Comparison of ENCODE assay signal across 1 cellular context in genomic region chr1:179743679-179744400, GRCh38.
TF ChIP-seq lines count a peak whose summit lies in the region.

No MANE protein-coding gene starts in this region.

TF ChIP-seq in HepG2, 621 proteins besides CTCF, POLR2A, EP300 and RAD21 (continued from another document):
- TF ChIP-seq ZNF704 (CRISPR knock-in tag; IDR thresholded peaks at IDR 0.05; ENCODE audit: borderline replicate concordance) (no peak), TARDBP (CRISPR knock-in tag; IDR thresholded peaks at IDR 0.05) (no peak), ZBTB42 (CRISPR knock-in tag; IDR thresholded peaks at IDR 0.05) (no peak), GATAD2A (CRISPR knock-in tag; IDR thresholded peaks at IDR 0.05) (no peak), IRF1 (CRISPR knock-in tag; IDR thresholded peaks at IDR 0.05; ENCODE audit: low read depth) (no peak), GLMP (CRISPR knock-in tag; IDR thresholded peaks at IDR 0.05; ENCODE audit: borderline replicate concordance) (no peak), SMC3 (IDR thresholded peaks at IDR 0.05; ENCODE audit: low read length) (no peak), MAF1 (CRISPR knock-in tag; IDR thresholded peaks at IDR 0.05; ENCODE audit: borderline replicate concordance) (no peak)
- TF ChIP-seq, protein P1, sequence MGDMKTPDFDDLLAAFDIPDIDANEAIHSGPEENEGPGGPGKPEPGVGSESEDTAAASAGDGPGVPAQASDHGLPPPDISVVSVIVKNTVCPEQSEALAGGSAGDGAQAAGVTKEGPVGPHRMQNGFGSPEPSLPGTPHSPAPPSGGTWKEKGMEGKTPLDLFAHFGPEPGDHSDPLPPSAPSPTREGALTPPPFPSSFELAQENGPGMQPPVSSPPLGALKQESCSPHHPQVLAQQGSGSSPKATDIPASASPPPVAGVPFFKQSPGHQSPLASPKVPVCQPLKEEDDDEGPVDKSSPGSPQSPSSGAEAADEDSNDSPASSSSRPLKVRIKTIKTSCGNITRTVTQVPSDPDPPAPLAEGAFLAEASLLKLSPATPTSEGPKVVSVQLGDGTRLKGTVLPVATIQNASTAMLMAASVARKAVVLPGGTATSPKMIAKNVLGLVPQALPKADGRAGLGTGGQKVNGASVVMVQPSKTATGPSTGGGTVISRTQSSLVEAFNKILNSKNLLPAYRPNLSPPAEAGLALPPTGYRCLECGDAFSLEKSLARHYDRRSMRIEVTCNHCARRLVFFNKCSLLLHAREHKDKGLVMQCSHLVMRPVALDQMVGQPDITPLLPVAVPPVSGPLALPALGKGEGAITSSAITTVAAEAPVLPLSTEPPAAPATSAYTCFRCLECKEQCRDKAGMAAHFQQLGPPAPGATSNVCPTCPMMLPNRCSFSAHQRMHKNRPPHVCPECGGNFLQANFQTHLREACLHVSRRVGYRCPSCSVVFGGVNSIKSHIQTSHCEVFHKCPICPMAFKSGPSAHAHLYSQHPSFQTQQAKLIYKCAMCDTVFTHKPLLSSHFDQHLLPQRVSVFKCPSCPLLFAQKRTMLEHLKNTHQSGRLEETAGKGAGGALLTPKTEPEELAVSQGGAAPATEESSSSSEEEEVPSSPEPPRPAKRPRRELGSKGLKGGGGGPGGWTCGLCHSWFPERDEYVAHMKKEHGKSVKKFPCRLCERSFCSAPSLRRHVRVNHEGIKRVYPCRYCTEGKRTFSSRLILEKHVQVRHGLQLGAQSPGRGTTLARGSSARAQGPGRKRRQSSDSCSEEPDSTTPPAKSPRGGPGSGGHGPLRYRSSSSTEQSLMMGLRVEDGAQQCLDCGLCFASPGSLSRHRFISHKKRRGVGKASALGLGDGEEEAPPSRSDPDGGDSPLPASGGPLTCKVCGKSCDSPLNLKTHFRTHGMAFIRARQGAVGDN (CRISPR knock-in tag; IDR thresholded peaks at IDR 0.05) = peak; percentile 7; the same call in 1 of the 2 replicates
- TF ChIP-seq, protein P2, sequence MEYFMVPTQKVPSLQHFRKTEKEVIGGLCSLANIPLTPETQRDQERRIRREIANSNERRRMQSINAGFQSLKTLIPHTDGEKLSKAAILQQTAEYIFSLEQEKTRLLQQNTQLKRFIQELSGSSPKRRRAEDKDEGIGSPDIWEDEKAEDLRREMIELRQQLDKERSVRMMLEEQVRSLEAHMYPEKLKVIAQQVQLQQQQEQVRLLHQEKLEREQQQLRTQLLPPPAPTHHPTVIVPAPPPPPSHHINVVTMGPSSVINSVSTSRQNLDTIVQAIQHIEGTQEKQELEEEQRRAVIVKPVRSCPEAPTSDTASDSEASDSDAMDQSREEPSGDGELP (IDR thresholded peaks at IDR 0.05; ENCODE audit: borderline replicate concordance, low read depth) = no peak
- TF ChIP-seq, protein P3, sequence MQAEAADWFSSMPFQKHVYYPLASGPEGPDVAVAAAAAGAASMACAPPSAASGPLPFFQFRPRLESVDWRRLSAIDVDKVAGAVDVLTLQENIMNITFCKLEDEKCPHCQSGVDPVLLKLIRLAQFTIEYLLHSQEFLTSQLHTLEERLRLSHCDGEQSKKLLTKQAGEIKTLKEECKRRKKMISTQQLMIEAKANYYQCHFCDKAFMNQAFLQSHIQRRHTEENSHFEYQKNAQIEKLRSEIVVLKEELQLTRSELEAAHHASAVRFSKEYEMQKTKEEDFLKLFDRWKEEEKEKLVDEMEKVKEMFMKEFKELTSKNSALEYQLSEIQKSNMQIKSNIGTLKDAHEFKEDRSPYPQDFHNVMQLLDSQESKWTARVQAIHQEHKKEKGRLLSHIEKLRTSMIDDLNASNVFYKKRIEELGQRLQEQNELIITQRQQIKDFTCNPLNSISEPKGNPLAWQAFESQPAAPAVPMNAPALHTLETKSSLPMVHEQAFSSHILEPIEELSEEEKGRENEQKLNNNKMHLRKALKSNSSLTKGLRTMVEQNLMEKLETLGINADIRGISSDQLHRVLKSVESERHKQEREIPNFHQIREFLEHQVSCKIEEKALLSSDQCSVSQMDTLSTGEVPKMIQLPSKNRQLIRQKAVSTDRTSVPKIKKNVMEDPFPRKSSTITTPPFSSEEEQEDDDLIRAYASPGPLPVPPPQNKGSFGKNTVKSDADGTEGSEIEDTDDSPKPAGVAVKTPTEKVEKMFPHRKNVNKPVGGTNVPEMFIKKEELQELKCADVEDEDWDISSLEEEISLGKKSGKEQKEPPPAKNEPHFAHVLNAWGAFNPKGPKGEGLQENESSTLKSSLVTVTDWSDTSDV (CRISPR knock-in tag; IDR thresholded peaks at IDR 0.05) = no peak
